Comparison of ENCODE assay signal across 8 cellular contexts in the genomic region with DNA sequence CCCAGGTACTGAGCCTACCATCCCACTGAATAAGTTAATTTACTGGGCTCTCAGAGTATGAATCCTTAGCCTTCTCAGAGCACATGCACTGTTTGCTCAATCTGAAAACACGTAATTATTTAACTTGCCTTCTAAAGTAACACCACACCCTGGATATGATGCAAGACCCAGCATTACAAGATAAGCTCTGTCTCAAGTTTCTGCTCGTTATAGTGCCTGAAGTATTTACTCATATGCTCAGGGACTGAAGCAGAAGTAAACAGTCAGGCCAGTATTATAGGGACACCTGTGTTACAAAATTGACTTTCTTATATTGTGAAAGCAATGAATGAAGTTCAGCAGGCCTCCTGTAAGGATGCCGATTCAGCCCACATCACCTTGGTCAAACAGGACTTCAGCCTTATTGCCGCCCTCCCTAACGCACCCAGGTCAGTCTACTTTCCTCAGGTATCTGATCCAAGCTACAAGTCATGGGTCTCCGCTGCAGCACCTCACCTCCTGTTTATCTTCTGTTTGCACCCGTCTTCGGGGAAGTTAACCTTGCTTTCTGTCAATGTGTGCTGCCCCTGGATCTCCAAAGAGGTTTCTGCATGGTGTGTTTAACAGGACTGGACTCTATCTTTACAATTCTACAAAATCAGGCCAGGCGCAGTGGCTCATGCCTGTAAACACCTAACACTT. TPM values are rescaled to one million over a fixed set of nuclear protein-coding genes. Genes with fewer than 3 reads are reported as not detected.
DNase-seq lines count a peak whose midpoint lies in the region; TF ChIP-seq lines count a peak whose summit lies in the region.

No MANE protein-coding gene starts in this region.

- DNase-seq in Caco-2: peak; percentile 81 to 90
- DNase-seq in NCI-H1436 (lab: John Stamatoyannopoulos, UW): peak; percentile 77
- peak; percentile 23 for DNase-seq in myocyte (ENCODE audit: low read depth)
- DNase-seq in activated naive CD4-positive, alpha-beta T cell treated with anti-CD3 and anti-CD28 coated beads, Interleukin-2, amount 50 U/mL, for 16 hours: no peak
- no peak for DNase-seq in iPS-NIHi11 (ENCODE audit: low spot score)
- no peak for DNase-seq in effector CD8-positive, alpha-beta T cell (lab: John Stamatoyannopoulos, UW)
- DNase-seq in NCI-H82 treated with DMSO at 0.1 percent for 48 hours (lab: John Stamatoyannopoulos, UW; ENCODE audit: unreplicated experiment): no peak

- no peaks in the 10 kb centered on the region for H3K27me3 Mint-ChIP-seq in Caco-2 (ENCODE audit: insufficient read depth, unreplicated experiment)

- H3K4me3 ChIP-seq in Caco-2 (ENCODE audit: low read depth, low read length): no peak overlapping the region

- CTCF ChIA-PET in Caco-2 (lab: Charles Lee): interaction anchor here (0.7 to 1.3 kb wide), 6 partner anchors 50 to 460 kb away, joined by 3 to 4 read pairs (median 3); no protein-coding TSS in a partner anchor

- H3K27ac Mint-ChIP-seq in Caco-2 (ENCODE audit: unreplicated experiment): peak overlapping the region; percentile 65

- no peaks in the 10 kb centered on the region for H3K36me3 ChIP-seq in Caco-2 (ENCODE audit: control insufficient read depth, insufficient read depth, low read length)

- no peaks in the 10 kb centered on the region for H3K36me3 Mint-ChIP-seq in Caco-2 (ENCODE audit: insufficient read depth, unreplicated experiment)

- H3K4me1 Mint-ChIP-seq in Caco-2 (ENCODE audit: low read depth, unreplicated experiment): peaks cover 21% of the 10 kb centered on the region

- no peak for TF ChIP-seq CTCF in Caco-2 (IDR thresholded peaks at IDR 0.05; ENCODE audit: insufficient read depth in 1 of 2, low read depth in 1 of 2, low read length in 1 of 2, severe bottlenecking in 1 of 2, unreplicated experiment in 1 of 2)

- intact Hi-C loops in Caco-2 (cut with micrococcal nuclease; ENCODE audit: unreplicated experiment): loop anchor here (1.0 to 5.0 kb wide), 5 partner anchors 46 to 344 kb away; no protein-coding TSS in a partner anchor

- no peaks in the 10 kb centered on the region for H3K27me3 ChIP-seq in Caco-2 (replicated peaks; ENCODE audit: control insufficient read depth, insufficient read depth, low read length)

- no TSS peak for BruUV-seq in Caco-2 (replicated peaks; lab: Mats Ljungman, UMichigan)

- H3K27ac ChIP-seq in adipose tissue (ENCODE audit: low read depth, low read length): peak overlapping the region; percentile 42

- WGBS in adipose tissue, 3 donors: 31 to 67% (median 64%) methylated on average over 9 of the region's 9 CpGs

- H3K9me3 ChIP-seq in Caco-2: no peaks in the 10 kb centered on the region

- peaks cover 7% of the 10 kb centered on the region for H3K9me3 Mint-ChIP-seq in Caco-2 (ENCODE audit: unreplicated experiment)

- H3K4me1 ChIP-seq in Caco-2: peaks cover 23% of the 10 kb centered on the region

- POLR2A ChIA-PET in Caco-2 (lab: Charles Lee): interaction anchor here (0.6 to 1.0 kb wide), 3 partner anchors 42 to 935 kb away, joined by 4 to 10 read pairs (median 6); partner anchors contain the start of gene RELL1

- H3K4me3 Mint-ChIP-seq in Caco-2 (ENCODE audit: unreplicated experiment): peak overlapping the region; percentile 65

RNA-seq across cellular contexts. Expression of gene KLF3, which starts 42.9 kb away (rescaled TPM):
- total RNA-seq in Caco-2 (2022): 33.2 and 34.8 TPM in 2 replicates
- 10 to 100 TPM; 12.8 to 30.0 (median 23.7) TPM for polyA plus RNA-seq in adipose tissue
- 12.5 and 15.7 TPM in 2 replicates for total RNA-seq in myocyte
- 5.2 TPM for polyA plus RNA-seq in myocyte (2012)

Comparison
In these comparisons a context has a peak if more than half of its experiments do, and no peak if none do; other contexts are left out.
1. DNase-seq: peak in Caco-2 (2 of 2), NCI-H1436 (single experiment) and myocyte (single experiment); none in activated naive CD4-positive, alpha-beta T cell treated with anti-CD3 and anti-CD28 coated beads, Interleukin-2, amount 50 U/mL, for 16 hours (single experiment), iPS-NIHi11 (single experiment), effector CD8-positive, alpha-beta T cell (single experiment) and NCI-H82 treated with DMSO at 0.1 percent for 48 hours (single experiment).